ENCODE assay signal across 8 cellular contexts in the genomic region with DNA sequence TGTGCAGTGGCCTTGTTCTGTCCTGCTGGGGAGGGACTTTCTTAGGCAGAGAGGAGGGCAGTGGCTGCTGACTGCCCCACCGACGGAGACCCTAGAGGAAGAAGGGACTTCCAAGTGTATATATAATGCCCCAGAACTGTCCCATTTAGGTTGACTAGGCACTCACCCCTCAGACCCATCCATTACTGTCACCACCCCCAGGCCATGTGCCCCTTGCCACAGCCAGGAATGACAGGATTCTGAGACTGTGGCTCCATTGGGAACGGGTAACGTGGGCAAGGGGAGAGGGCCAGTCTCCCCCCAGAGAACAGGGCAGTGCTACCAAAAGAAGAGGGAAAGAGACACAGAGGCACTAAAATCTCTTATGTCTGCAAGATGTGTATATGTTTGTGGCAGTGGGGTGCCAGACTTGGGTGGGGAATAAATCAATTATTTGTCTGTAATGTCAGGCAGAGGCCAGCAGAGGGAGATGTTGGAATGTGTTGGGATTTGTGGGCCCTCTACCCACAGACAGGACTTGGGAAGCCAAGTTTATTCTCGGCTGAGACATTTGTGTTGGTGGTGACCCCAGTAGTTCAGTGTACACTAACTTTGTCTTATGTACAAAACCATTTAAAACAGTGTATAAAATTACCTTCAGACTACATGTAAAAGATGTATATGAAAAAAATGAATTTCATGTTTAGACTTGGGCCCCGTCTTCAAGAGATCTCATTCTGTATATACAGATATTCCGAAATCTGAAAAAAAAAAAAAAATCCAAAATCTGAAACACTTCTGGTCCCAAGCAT. TPM values are rescaled to one million over a fixed set of nuclear protein-coding genes. Genes with fewer than 3 reads are reported as not detected.
DNase-seq lines count a peak whose midpoint lies in the region; ATAC-seq and TF ChIP-seq lines count a peak whose summit lies in the region.

No MANE protein-coding gene starts in this region.

- peak in 1 of 2 donors; percentile 46 for DNase-seq in activated naive CD4-positive, alpha-beta T cell treated with anti-CD3 and anti-CD28 coated beads, Interleukin-2, amount 50 U/mL, for 72 hours (ENCODE audit: low spot score in 2 of 2)
- DNase-seq in activated naive CD4-positive, alpha-beta T cell (lab: John Stamatoyannopoulos, UW), result no peak
- peak; percentile 29 for DNase-seq in NCI-H345 treated with DMSO at 0.1 percent for 48 hours (lab: John Stamatoyannopoulos, UW; ENCODE audit: unreplicated experiment)
- peak; percentile 24 for DNase-seq in amniotic stem cell (lab: John Stamatoyannopoulos, UW)
- no peak for DNase-seq in right atrium auricular region (ENCODE audit: low spot score)
- DNase-seq in sciatic nerve (ENCODE audit: low spot score), result no peak
- no peak for DNase-seq in effector CD4-positive, alpha-beta T cell

- H3K9me3 Mint-ChIP-seq in activated naive CD4-positive, alpha-beta T cell treated with anti-CD3 and anti-CD28 coated beads, Interleukin-2, amount 50 U/mL, for 72 hours, result no peaks in the 10 kb centered on the region

- peak; percentile 46 to 58 for ATAC-seq in activated naive CD4-positive, alpha-beta T cell treated with anti-CD3 and anti-CD28 coated beads, Interleukin-2, amount 50 U/mL, for 72 hours
- peak; percentile 62 for ATAC-seq in HG02571 (IDR thresholded peaks at IDR 0.05; ENCODE audit: unreplicated experiment)
- peak; percentile 85 for ATAC-seq in sciatic nerve

- peaks cover 0 to 4% of the 10 kb centered on the region in 2 donors for H3K9me3 ChIP-seq in right atrium auricular region

- H3K27me3 ChIP-seq in right atrium auricular region, result no peaks in the 10 kb centered on the region

- H3K4me1 ChIP-seq in right atrium auricular region, result peaks cover 0 to 6% of the 10 kb centered on the region in 2 donors

- no peak overlapping the region for H3K27ac ChIP-seq in right atrium auricular region

- H3K36me3 ChIP-seq in right atrium auricular region, result no peaks in the 10 kb centered on the region

- H3K27ac Mint-ChIP-seq in activated naive CD4-positive, alpha-beta T cell treated with anti-CD3 and anti-CD28 coated beads, Interleukin-2, amount 50 U/mL, for 72 hours, result no peak overlapping the region

- H3K36me3 Mint-ChIP-seq in activated naive CD4-positive, alpha-beta T cell treated with anti-CD3 and anti-CD28 coated beads, Interleukin-2, amount 50 U/mL, for 72 hours, result no peaks in the 10 kb centered on the region

- TF ChIP-seq CTCF in right atrium auricular region (IDR thresholded peaks at IDR 0.05), result peak; percentile 58 to 88

- no peak overlapping the region for H3K4me3 ChIP-seq in right atrium auricular region

- intact Hi-C loops in sciatic nerve (cut with DNase I), result loop anchor here (5.0 kb wide), 1 partner anchor 70 kb away; no protein-coding TSS in a partner anchor

RNA-seq across cellular contexts. Expression of gene TMEM37, which starts 24.0 kb away (rescaled TPM):
- total RNA-seq in activated naive CD4-positive, alpha-beta T cell treated with anti-CD3 and anti-CD28 coated beads, Interleukin-2, amount 50 U/mL, for 72 hours, result not detected
- total RNA-seq in right atrium auricular region (1 to 10 TPM; 3.3 to 5.4 TPM), sciatic nerve (7.1 TPM)

RNA-seq across cellular contexts. Expression of gene DBI, which starts 40.8 kb away (rescaled TPM):
- 100 to 1,000 TPM in 1 of 2 donors, 10 to 100 TPM in 1; 90.8 to 131 TPM for total RNA-seq in activated naive CD4-positive, alpha-beta T cell treated with anti-CD3 and anti-CD28 coated beads, Interleukin-2, amount 50 U/mL, for 72 hours
- 100 to 1,000 TPM; 174 to 312 TPM for total RNA-seq in right atrium auricular region
- total RNA-seq in sciatic nerve, result 105 TPM

RNA-seq across cellular contexts. Expression of gene C2orf76, which starts 41.0 kb away (rescaled TPM):
- total RNA-seq in activated naive CD4-positive, alpha-beta T cell treated with anti-CD3 and anti-CD28 coated beads, Interleukin-2, amount 50 U/mL, for 72 hours, result 10 to 100 TPM in 1 of 2 donors, 1 to 10 TPM in 1; 6.1 to 31.6 TPM
- total RNA-seq in right atrium auricular region (10 to 100 TPM in 1 of 2 donors, 1 to 10 TPM in 1; 8.1 to 11.1 TPM), sciatic nerve (17.6 TPM)

Comparison
In these comparisons a context has a peak if more than half of its experiments do, and no peak if none do; other contexts are left out.
1. DNase-seq: peak in NCI-H345 treated with DMSO at 0.1 percent for 48 hours (single experiment) and amniotic stem cell (single experiment); none in activated naive CD4-positive, alpha-beta T cell (0 of 4), right atrium auricular region (single experiment), sciatic nerve (single experiment) and effector CD4-positive, alpha-beta T cell (single experiment).
2. Peak in every context shown above with its lines, with median percentiles within 50 percentile points of each other: ATAC-seq.